Comparison of ENCODE assay signal across 11 cellular contexts in genomic region chr11:737366-737765, GRCh38. TPM values are rescaled to one million over a fixed set of nuclear protein-coding genes. Genes with fewer than 3 reads are reported as not detected.
DNase-seq lines count a peak whose midpoint lies in the region; ATAC-seq lines count a peak whose summit lies in the region.
"Had no signal": no experiment of that assay in that cellular context is flagged by ENCODE, and none has a peak within 500 bp of the region (broad histone marks: within the 10 kb centered on the region; RNA-seq: fewer than 3 reads in every experiment).

No MANE protein-coding gene starts in this region.

- peak overlapping the region in 1 of 2 donors; percentile 23 for H3K4me3 ChIP-seq in neuronal stem cell (ENCODE audit: low read length in 2 of 2)
- H3K4me3 ChIP-seq: HAP-1, ovary had no signal

- H4K8ac ChIP-seq in neuronal stem cell (ENCODE audit: low read depth, low read length): no peak overlapping the region

- H3K9ac ChIP-seq in neuronal stem cell (ENCODE audit: low read depth, low read length, poor library complexity): no peak overlapping the region

- H3K27me3 ChIP-seq in neuronal stem cell (ENCODE audit: control insufficient read depth in 3 of 3, insufficient read depth in 3 of 3, low read depth in 1 of 3, low read length in 3 of 3): no peaks in the 10 kb centered on the region
- H3K27me3 ChIP-seq: ovary had no signal

- DNase-seq in NCI-H2227 (lab: John Stamatoyannopoulos, UW; ENCODE audit: unreplicated experiment): peak; percentile 28
- no peak for DNase-seq in NCI-H2227 treated with DMSO at 0.1 percent for 48 hours (lab: John Stamatoyannopoulos, UW)
- DNase-seq in activated naive CD8-positive, alpha-beta T cell treated with anti-CD3 and anti-CD28 coated beads for 36 hours: no peak
- no peak for DNase-seq in neuronal stem cell (ENCODE audit: low spot score)
- no peak for DNase-seq in immature natural killer cell
- DNase-seq: activated gamma-delta T cell, NCI-H524 treated with DMSO at 0.1 percent for 48 hours, ovary, T-helper 9 cell had no signal

- H3K4me1 Mint-ChIP-seq in activated naive CD8-positive, alpha-beta T cell treated with anti-CD3 and anti-CD28 coated beads for 36 hours: peaks cover 16% of the 10 kb centered on the region
- peaks cover 7 to 8% of the 10 kb centered on the region in 2 donors for H3K4me1 Mint-ChIP-seq in immature natural killer cell

- no CpG with 5 or more reads among the region's 11 CpGs for WGBS in neuronal stem cell (ENCODE audit: extremely low coverage in 2 of 2, insufficient read length in 2 of 2, insufficient replicate concordance in 1 of 2), 2 donors

- no peak overlapping the region for H2BK5ac ChIP-seq in neuronal stem cell (ENCODE audit: low read length)

- no peak overlapping the region for H3K27ac Mint-ChIP-seq in activated naive CD8-positive, alpha-beta T cell treated with anti-CD3 and anti-CD28 coated beads for 36 hours
- H3K27ac Mint-ChIP-seq in immature natural killer cell: no peak overlapping the region

- H2BK15ac ChIP-seq in neuronal stem cell (ENCODE audit: low read length): peak overlapping the region; percentile 38

- H3K9me3 Mint-ChIP-seq in activated naive CD8-positive, alpha-beta T cell treated with anti-CD3 and anti-CD28 coated beads for 36 hours: peaks cover 3% of the 10 kb centered on the region
- H3K9me3 Mint-ChIP-seq in immature natural killer cell: no peaks in the 10 kb centered on the region

- no peaks in the 10 kb centered on the region for H3K36me3 Mint-ChIP-seq in activated naive CD8-positive, alpha-beta T cell treated with anti-CD3 and anti-CD28 coated beads for 36 hours
- no peaks in the 10 kb centered on the region for H3K36me3 Mint-ChIP-seq in immature natural killer cell

- H3K27ac ChIP-seq in neuronal stem cell (replicated peaks; ENCODE audit: low read length): no peak overlapping the region
- H3K27ac ChIP-seq: ovary had no signal

- H2BK12ac ChIP-seq in neuronal stem cell (ENCODE audit: low read length): no peak overlapping the region

- peak overlapping the region; percentile 59 for H3K18ac ChIP-seq in neuronal stem cell (ENCODE audit: low read length)

- H3K4ac ChIP-seq in neuronal stem cell (ENCODE audit: low read length): no peak overlapping the region

- no peak overlapping the region for H3K23ac ChIP-seq in neuronal stem cell (ENCODE audit: low read depth, low read length, poor library complexity)

- H3K4me2 ChIP-seq in neuronal stem cell (ENCODE audit: insufficient read depth, low read length, poor library complexity, severe bottlenecking): no peak overlapping the region

- H2AK5ac ChIP-seq in neuronal stem cell (ENCODE audit: low read depth, low read length): peak overlapping the region; percentile 20

- H3K9me3 ChIP-seq in neuronal stem cell (replicated peaks in 1 of 2; ENCODE audit: control insufficient read depth in 2 of 2, insufficient read depth in 1 of 2, low read depth in 1 of 2, low read length in 2 of 2): no peaks in the 10 kb centered on the region
- H3K9me3 ChIP-seq: HAP-1, ovary had no signal

- no peak overlapping the region for H2BK120ac ChIP-seq in neuronal stem cell (ENCODE audit: low read depth, low read length)

- no peaks in the 10 kb centered on the region for H3K79me1 ChIP-seq in neuronal stem cell (ENCODE audit: low read depth, low read length)

- H3K27me3 Mint-ChIP-seq in activated naive CD8-positive, alpha-beta T cell treated with anti-CD3 and anti-CD28 coated beads for 36 hours: peaks cover 3% of the 10 kb centered on the region
- H3K27me3 Mint-ChIP-seq in immature natural killer cell (ENCODE audit: low read depth in 3 of 3): peaks cover 0 to 7% (median 6%) of the 10 kb centered on the region in 3 donors

- peak overlapping the region; percentile 33 for H3K4me3 Mint-ChIP-seq in activated naive CD8-positive, alpha-beta T cell treated with anti-CD3 and anti-CD28 coated beads for 36 hours
- no peak overlapping the region for H3K4me3 Mint-ChIP-seq in immature natural killer cell

- H4K91ac ChIP-seq in neuronal stem cell (ENCODE audit: low read depth, low read length, poor library complexity): no peak overlapping the region

- ATAC-seq in HG03135 (IDR thresholded peaks at IDR 0.05; ENCODE audit: unreplicated experiment): no peak

- peak overlapping the region; percentile 87 for H2AFZ ChIP-seq in neuronal stem cell (ENCODE audit: low read length)

- no peak overlapping the region for H3K14ac ChIP-seq in neuronal stem cell (ENCODE audit: low read length)

- peaks cover 6 to 10% of the 10 kb centered on the region in 2 donors for H3K4me1 ChIP-seq in neuronal stem cell (ENCODE audit: control insufficient read depth in 2 of 2, insufficient read depth in 1 of 2, low read depth in 1 of 2, low read length in 2 of 2)

- no peaks in the 10 kb centered on the region for H3K36me3 ChIP-seq in neuronal stem cell (replicated peaks in 1 of 2; ENCODE audit: control insufficient read depth in 2 of 2, insufficient read depth in 2 of 2, low read length in 2 of 2)
- H3K36me3 ChIP-seq: HAP-1, ovary had no signal

RNA-seq across cellular contexts. Expression of gene TALDO1, which starts 9.9 kb away (rescaled TPM):
- total RNA-seq in activated naive CD8-positive, alpha-beta T cell treated with anti-CD3 and anti-CD28 coated beads for 36 hours: 100 to 1,000 TPM; 231 to 243 TPM
- polyA plus RNA-seq in neuronal stem cell (2013, experiment 1 of 2): 111 TPM
- 112 TPM for polyA plus RNA-seq in neuronal stem cell (2013, experiment 2 of 2)
- polyA plus RNA-seq in immature natural killer cell: 100 to 1,000 TPM; 163 to 189 (median 180) TPM

RNA-seq across cellular contexts. Expression of gene EPS8L2, which starts 31.3 kb away (rescaled TPM):
- 10 to 100 TPM; 13.3 to 15.9 TPM for total RNA-seq in activated naive CD8-positive, alpha-beta T cell treated with anti-CD3 and anti-CD28 coated beads for 36 hours
- 6.7 TPM for polyA plus RNA-seq in neuronal stem cell (2013, experiment 1 of 2)
- 6.7 TPM for polyA plus RNA-seq in neuronal stem cell (2013, experiment 2 of 2)
- 10 to 100 TPM; 12.9 to 15.1 (median 15.0) TPM for polyA plus RNA-seq in immature natural killer cell

RNA-seq across cellular contexts. Expression of gene GATD1, which starts 39.9 kb away (rescaled TPM):
- total RNA-seq in activated naive CD8-positive, alpha-beta T cell treated with anti-CD3 and anti-CD28 coated beads for 36 hours: 10 to 100 TPM; 47.7 to 51.9 TPM
- 45.2 TPM for polyA plus RNA-seq in neuronal stem cell (2013, experiment 1 of 2)
- 42.6 TPM for polyA plus RNA-seq in neuronal stem cell (2013, experiment 2 of 2)
- polyA plus RNA-seq in immature natural killer cell: 1 to 10 TPM; 5.8 to 9.7 (median 6.7) TPM

RNA-seq across cellular contexts. Expression of gene TMEM80, which starts 41.8 kb away (rescaled TPM):
- total RNA-seq in activated naive CD8-positive, alpha-beta T cell treated with anti-CD3 and anti-CD28 coated beads for 36 hours: 1 to 10 TPM; 7.6 to 9.2 TPM
- polyA plus RNA-seq in neuronal stem cell (2013, experiment 1 of 2): 20.9 TPM
- 21.7 TPM for polyA plus RNA-seq in neuronal stem cell (2013, experiment 2 of 2)
- polyA plus RNA-seq in immature natural killer cell: 10 to 100 TPM; 21.3 to 32.4 (median 30.4) TPM

RNA-seq across cellular contexts. Expression of gene DEAF1, which starts 42.3 kb away (rescaled TPM):
- total RNA-seq in activated naive CD8-positive, alpha-beta T cell treated with anti-CD3 and anti-CD28 coated beads for 36 hours: 10 to 100 TPM; 46.1 to 49.7 TPM
- 37.2 TPM for polyA plus RNA-seq in neuronal stem cell (2013, experiment 1 of 2)
- polyA plus RNA-seq in neuronal stem cell (2013, experiment 2 of 2): 37.3 TPM
- polyA plus RNA-seq in immature natural killer cell: 10 to 100 TPM; 17.8 to 31.6 (median 18.6) TPM
